ENCODE assay signal across 22 cellular contexts in the genomic region with DNA sequence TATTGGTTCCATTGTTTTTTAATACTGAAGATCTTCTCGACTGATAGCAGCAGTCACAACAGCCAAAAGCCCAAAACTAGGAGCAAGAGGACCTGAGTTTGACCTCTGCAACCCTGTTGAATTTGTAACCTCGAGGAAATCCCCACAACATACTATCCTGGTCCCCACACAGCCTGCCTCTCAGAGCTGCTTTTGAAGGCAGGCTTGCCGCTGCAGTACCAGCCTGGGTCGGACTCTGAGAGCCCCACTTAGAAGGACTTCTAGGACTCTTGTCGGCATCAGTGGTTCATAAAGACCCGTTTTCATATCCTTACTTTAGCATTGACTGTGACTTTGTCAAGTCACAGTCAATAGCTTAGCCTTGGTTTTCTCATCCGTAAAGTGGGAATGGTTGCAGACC. TPM values are rescaled to one million over a fixed set of nuclear protein-coding genes. Genes with fewer than 3 reads are reported as not detected.
DNase-seq lines count a peak whose midpoint lies in the region; ATAC-seq lines count a peak whose summit lies in the region.
"Had no signal": no experiment of that assay in that cellular context is flagged by ENCODE, and none has a peak within 500 bp of the region (broad histone marks: within the 10 kb centered on the region; RNA-seq: fewer than 3 reads in every experiment).

No MANE protein-coding gene starts in this region.

- CTCF ChIA-PET in activated CD4-positive, alpha-beta memory T cell treated with anti-CD3 and anti-CD28 coated beads for 36 hours (lab: Charles Lee) = interaction anchor here (0.9 to 5.8 kb wide), 18 partner anchors 11 to 259 kb away, joined by 3 to 80 read pairs (median 4); no protein-coding TSS in a partner anchor

- no peak overlapping the region for H2BK5ac ChIP-seq in mesendoderm (ENCODE audit: low read length)

- no peaks in the 10 kb centered on the region for H3K36me3 Mint-ChIP-seq in activated CD4-positive, alpha-beta memory T cell treated with anti-CD3 and anti-CD28 coated beads for 36 hours

- DNase-seq in AG08395 (ENCODE audit: low spot score) (peak; percentile 2), AG20443 (ENCODE audit: low spot score) (peak; percentile 4), mesendoderm (no peak), NCI-H2196 treated with DMSO at 0.1 percent for 48 hours (lab: John Stamatoyannopoulos, UW; ENCODE audit: unreplicated experiment) (no peak)
- DNase-seq in activated CD4-positive, alpha-beta memory T cell treated with anti-CD3 and anti-CD28 coated beads for 36 hours = no peak
- no peak for DNase-seq in effector memory CD4-positive, alpha-beta T cell
- DNase-seq: activated CD4-positive, CD25-positive, alpha-beta regulatory T cell treated with anti-CD3 and anti-CD28 coated beads, Interleukin-2, amount 50 U/mL, for 72 hours; AML-193; aorta; dorsolateral prefrontal cortex; hippocampal formation; NCI-H1105 treated with DMSO at 0.1 percent for 48 hours; NCI-H524; nucleus accumbens; stimulated activated CD4-positive, alpha-beta T cell treated with anti-CD3 and anti-CD28 coated beads, Interleukin-2, amount 100 ng/mL, for 48 hours; stomach; transverse colon had no signal

- H2BK120ac ChIP-seq in mesendoderm (ENCODE audit: low read depth, low read length) = no peak overlapping the region

- no CpG with 5 or more reads among the region's 7 CpGs for WGBS in mesendoderm (ENCODE audit: extremely low coverage, insufficient coverage, low lambda C conversion rate)

- no peak overlapping the region for H3K23ac ChIP-seq in mesendoderm (ENCODE audit: low read length)

- H2AK5ac ChIP-seq in mesendoderm (ENCODE audit: low read length) = no peak overlapping the region

- H3K27me3 Mint-ChIP-seq in activated CD4-positive, alpha-beta memory T cell treated with anti-CD3 and anti-CD28 coated beads for 36 hours = no peaks in the 10 kb centered on the region

- no peak overlapping the region for H4K5ac ChIP-seq in mesendoderm (ENCODE audit: low read length)

- H3K27ac Mint-ChIP-seq in activated CD4-positive, alpha-beta memory T cell treated with anti-CD3 and anti-CD28 coated beads for 36 hours = peak overlapping the region; percentile 46

- no peak overlapping the region for H3K9ac ChIP-seq in mesendoderm (ENCODE audit: low read length)

- no peak overlapping the region for H4K8ac ChIP-seq in mesendoderm (ENCODE audit: low read depth, low read length)

- H3K4me2 ChIP-seq in mesendoderm (ENCODE audit: low read length) = no peak overlapping the region
- H3K4me2 ChIP-seq: smooth muscle cell had no signal

- no peak overlapping the region for H2BK15ac ChIP-seq in mesendoderm (replicated peaks; ENCODE audit: low read depth)

- no peaks in the 10 kb centered on the region for H3K36me3 ChIP-seq in effector memory CD4-positive, alpha-beta T cell (ENCODE audit: control insufficient read depth, insufficient read depth, low read length)
- no peaks in the 10 kb centered on the region for H3K36me3 ChIP-seq in mesendoderm (ENCODE audit: control insufficient read depth, insufficient read depth, low read length)
- H3K36me3 ChIP-seq: stomach, transverse colon had no signal

- POLR2A ChIA-PET in activated CD4-positive, alpha-beta memory T cell treated with anti-CD3 and anti-CD28 coated beads for 36 hours (lab: Charles Lee) = interaction anchor here (0.7 to 1.1 kb wide), 4 partner anchors 13 to 57 kb away, joined by 3 read pairs; no protein-coding TSS in a partner anchor

- no peaks in the 10 kb centered on the region for H3K79me1 ChIP-seq in mesendoderm (ENCODE audit: low read length)

- no peak overlapping the region for H3K4ac ChIP-seq in mesendoderm (ENCODE audit: low read depth, low read length)

- peak overlapping the region; percentile 23 for H3K27ac ChIP-seq in effector memory CD4-positive, alpha-beta T cell (ENCODE audit: insufficient read depth, low read length, poor library complexity, severe bottlenecking)
- H3K27ac ChIP-seq in mesendoderm (ENCODE audit: low read depth, low read length) = no peak overlapping the region
- H3K27ac ChIP-seq: dorsolateral prefrontal cortex, RWPE1, stomach, transverse colon had no signal

- H3K4me3 ChIP-seq in effector memory CD4-positive, alpha-beta T cell (ENCODE audit: insufficient read depth, low read depth, low read length, poor library complexity, severe bottlenecking) = no peak overlapping the region
- H3K4me3 ChIP-seq in mesendoderm (ENCODE audit: low read length) = no peak overlapping the region
- H3K4me3 ChIP-seq: dorsolateral prefrontal cortex, smooth muscle cell, stomach, transverse colon had no signal

- no peak for ATAC-seq in HG03095 (IDR thresholded peaks at IDR 0.05; ENCODE audit: unreplicated experiment)
- ATAC-seq: HCT116, SK-N-SH treated with all-trans-retinoic acid at 6 μM for 48 hours had no signal

- peaks cover 37% of the 10 kb centered on the region for H3K4me1 Mint-ChIP-seq in activated CD4-positive, alpha-beta memory T cell treated with anti-CD3 and anti-CD28 coated beads for 36 hours (ENCODE audit: low read depth)

- H3K9me3 ChIP-seq in effector memory CD4-positive, alpha-beta T cell (ENCODE audit: control insufficient read depth, low read length) = no peaks in the 10 kb centered on the region
- H3K9me3 ChIP-seq: stomach, transverse colon had no signal

- no peak overlapping the region for H3K18ac ChIP-seq in mesendoderm (ENCODE audit: low read length)

- no peak overlapping the region for H3K4me3 Mint-ChIP-seq in activated CD4-positive, alpha-beta memory T cell treated with anti-CD3 and anti-CD28 coated beads for 36 hours

- peaks cover 29% of the 10 kb centered on the region for H3K4me1 ChIP-seq in effector memory CD4-positive, alpha-beta T cell (ENCODE audit: control insufficient read depth, insufficient read depth, low read length, poor library complexity, severe bottlenecking)
- H3K4me1 ChIP-seq in mesendoderm (ENCODE audit: control insufficient read depth, low read depth, low read length) = no peaks in the 10 kb centered on the region

- H3K27me3 ChIP-seq in effector memory CD4-positive, alpha-beta T cell (replicated peaks; ENCODE audit: control insufficient read depth, insufficient read depth, low read length, poor library complexity, severe bottlenecking) = no peaks in the 10 kb centered on the region
- H3K27me3 ChIP-seq in mesendoderm (ENCODE audit: insufficient read depth, low read length, poor library complexity) = no peaks in the 10 kb centered on the region
- H3K27me3 ChIP-seq: stomach had no signal

- intact Hi-C loops in activated CD4-positive, alpha-beta memory T cell treated with anti-CD3 and anti-CD28 coated beads for 36 hours (cut with micrococcal nuclease) = loop anchor here (2.0 kb wide), 1 partner anchor 29 kb away; no protein-coding TSS in a partner anchor

- H3K9me3 Mint-ChIP-seq in activated CD4-positive, alpha-beta memory T cell treated with anti-CD3 and anti-CD28 coated beads for 36 hours = no peaks in the 10 kb centered on the region

- H3K56ac ChIP-seq in mesendoderm (ENCODE audit: low read length) = no peak overlapping the region

- H3K79me2 ChIP-seq in mesendoderm (ENCODE audit: control insufficient read depth, insufficient read depth, low read length) = no peaks in the 10 kb centered on the region

RNA-seq across cellular contexts. Expression of gene EBF4, which starts 49.3 kb away (rescaled TPM):
- total RNA-seq in activated CD4-positive, alpha-beta memory T cell treated with anti-CD3 and anti-CD28 coated beads for 36 hours = 1 to 10 TPM; 5.9 to 6.6 TPM
- polyA plus RNA-seq in mesendoderm (2013, experiment 1 of 2) = 0.31 TPM
- polyA plus RNA-seq in mesendoderm (2013, experiment 2 of 2) = 0.13 TPM

RNA-seq across cellular contexts. Expression of gene CPXM1, which starts 58.5 kb away (rescaled TPM):
- 1 to 10 TPM; 2.3 to 2.9 TPM for total RNA-seq in activated CD4-positive, alpha-beta memory T cell treated with anti-CD3 and anti-CD28 coated beads for 36 hours
- 19.2 TPM for polyA plus RNA-seq in mesendoderm (2013, experiment 1 of 2)
- polyA plus RNA-seq in mesendoderm (2013, experiment 2 of 2) = 19.6 TPM

Comparison
In these comparisons a context has a peak if more than half of its experiments do, and no peak if none do; other contexts are left out.
1. DNase-seq: peak in AG08395 (single experiment) and AG20443 (single experiment); none in activated CD4-positive, alpha-beta memory T cell treated with anti-CD3 and anti-CD28 coated beads for 36 hours (single experiment), effector memory CD4-positive, alpha-beta T cell (0 of 3), mesendoderm (single experiment) and NCI-H2196 treated with DMSO at 0.1 percent for 48 hours (single experiment).